ENCODE assay signal across 14 cellular contexts in the genomic region with DNA sequence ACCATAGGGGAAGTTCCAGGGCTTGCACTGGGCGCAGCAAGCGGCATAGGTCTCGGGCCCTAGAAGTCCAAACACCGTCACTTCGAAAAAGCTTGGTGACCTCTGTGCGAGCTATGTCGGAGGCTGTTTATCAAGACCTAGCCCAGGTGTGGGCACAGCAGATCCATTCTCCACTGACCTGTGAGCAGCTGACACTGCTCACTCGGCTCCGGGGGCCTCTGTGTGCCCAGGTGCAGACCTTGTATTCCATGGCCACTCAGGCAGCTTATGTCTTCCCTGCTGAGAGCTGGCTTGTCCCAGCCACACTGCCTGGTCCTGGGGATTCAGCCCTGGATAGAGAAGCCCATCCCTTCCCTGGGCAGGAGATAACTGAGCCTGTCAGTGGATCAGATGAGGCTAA. TPM values are rescaled to one million over a fixed set of nuclear protein-coding genes. Genes with fewer than 3 reads are reported as not detected.
"Had no signal": no experiment of that assay in that cellular context is flagged by ENCODE, and none has a peak within 500 bp of the region (broad histone marks: within the 10 kb centered on the region; RNA-seq: fewer than 3 reads in every experiment).

No MANE protein-coding gene starts in this region.

RNA-seq across cellular contexts. Expression of a gene that starts 1.5 kb away (rescaled TPM):
- total RNA-seq: activated B cell treated with CpG ODN at 0.5 μM for 24 hours; activated CD4-positive, alpha-beta memory T cell treated with anti-CD3 and anti-CD28 coated beads for 36 hours; activated CD4-positive, alpha-beta memory T cell treated with anti-CD3 and anti-CD28 coated beads, Interleukin-2, amount 10 ng/mL, durations not matched to agents 7 days and 5 days; activated CD4-positive, alpha-beta T cell treated with anti-CD3 and anti-CD28 coated beads for 36 hours; activated CD4-positive, alpha-beta T cell treated with anti-CD3 and anti-CD28 coated beads, Interleukin-2, amount 10 ng/mL, durations not matched to agents 24 days and 14 days; activated CD4-positive, alpha-beta T cell treated with anti-CD3 and anti-CD28 coated beads, Interleukin-2, amount 10 ng/mL, durations not matched to agents 7 days and 5 days; activated CD8-positive, alpha-beta memory T cell treated with anti-CD3 and anti-CD28 coated beads for 36 hours; activated CD8-positive, alpha-beta memory T cell treated with anti-CD3 and anti-CD28 coated beads, Interleukin-2, amount 10 ng/mL, durations not matched to agents 7 days and 5 days; activated CD8-positive, alpha-beta T cell treated with anti-CD3 and anti-CD28 coated beads for 36 hours; activated CD8-positive, alpha-beta T cell treated with anti-CD3 and anti-CD28 coated beads, Interleukin-2, amount 10 ng/mL, durations not matched to agents 7 days and 5 days; T-cell; T-helper 1 cell treated with Interleukin-12 subunit alpha and Interleukin-12 subunit beta and Interleukin-4 antibody, amounts not matched to agents 30 ng/mL and 1 ng/mL, for 36 hours; T-helper 17 cell; T-helper 2 cell treated with Interferon-gamma antibody and Interleukin-4, amounts not matched to agents 100 ng/mL and 5 ng/mL, for 36 hours had no signal
